Comparison of ENCODE assay signal across 1 cellular context in genomic region chr2:24077879-24078278, GRCh38.
TF ChIP-seq lines count a peak whose summit lies in the region.

No MANE protein-coding gene starts in this region.

TF ChIP-seq in endothelial cell of umbilical vein, 7 proteins besides CTCF, POLR2A, EP300 and RAD21:
- no peak for TF ChIP-seq EZH2 (IDR thresholded peaks at IDR 0.05; ENCODE audit: borderline replicate concordance, low read depth, low read length, severe bottlenecking)
- TF ChIP-seq MAX (IDR thresholded peaks at IDR 0.05; ENCODE audit: insufficient read depth, insufficient read length): no peak
- TF ChIP-seq POLR2AphosphoS5 (IDR thresholded peaks at IDR 0.05; ENCODE audit: insufficient read depth, low read depth, low read length): no peak
- no peak for TF ChIP-seq GATA2 (IDR thresholded peaks at IDR 0.05; ENCODE audit: insufficient read depth, insufficient read length, low read depth, low read length)
- no peak for TF ChIP-seq FOS (IDR thresholded peaks at IDR 0.05; ENCODE audit: borderline replicate concordance, insufficient read depth, low read length)
- no peak for TF ChIP-seq JUN (IDR thresholded peaks at IDR 0.05; ENCODE audit: borderline replicate concordance, insufficient read depth, insufficient read length, low read depth)
- no peak for TF ChIP-seq MYC (IDR thresholded peaks at IDR 0.05; ENCODE audit: low read depth, low read length)
